In the genomic region with DNA sequence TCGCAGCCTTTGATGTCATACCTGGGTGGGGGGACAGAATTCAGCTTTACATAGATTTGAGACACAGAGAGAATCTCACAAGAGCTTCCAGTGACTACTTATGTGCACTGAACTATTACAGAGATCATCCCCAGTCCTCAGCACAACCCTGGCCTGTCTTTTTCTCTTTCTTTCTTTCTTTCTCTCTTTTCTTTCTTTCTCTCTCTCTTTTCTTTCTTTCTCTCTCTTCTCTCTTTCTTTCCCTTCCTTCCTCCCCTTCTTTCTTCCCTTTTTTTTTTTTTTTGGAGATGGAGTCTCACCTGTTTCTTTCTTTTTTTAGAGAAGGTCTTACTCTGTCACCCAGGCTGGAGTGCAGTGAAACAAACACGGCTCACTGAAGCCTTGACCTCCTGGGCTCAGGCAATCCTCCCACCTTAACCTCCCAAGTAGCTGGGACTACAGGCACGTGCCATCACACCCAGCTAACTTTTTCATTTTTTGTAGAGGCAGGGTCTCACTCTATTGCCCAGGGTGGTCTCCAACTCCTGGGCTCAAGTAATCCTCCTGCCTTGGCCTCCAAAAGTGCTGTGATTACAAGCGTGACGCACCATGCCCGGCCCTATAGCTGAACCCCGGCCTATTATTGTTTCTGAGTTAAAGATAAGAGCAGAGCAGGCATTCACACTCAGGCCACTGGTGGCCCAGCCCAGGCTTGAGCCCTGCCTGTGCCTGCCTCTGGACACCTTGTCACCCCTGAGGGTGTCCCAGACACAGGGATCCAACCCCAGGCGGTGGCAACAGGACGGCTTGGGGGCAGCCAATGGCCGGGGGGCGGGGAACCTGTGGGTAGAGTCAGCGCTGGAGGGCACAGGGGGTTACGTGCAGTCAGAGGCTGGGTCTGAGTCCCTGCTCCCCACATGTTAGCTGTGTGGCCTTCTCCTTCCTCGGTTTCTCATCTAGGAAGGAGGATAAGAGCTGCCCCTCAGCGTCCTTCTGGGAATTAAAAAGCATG, we compare ENCODE assay signal across 8 cellular contexts. TPM values are rescaled to one million over a fixed set of nuclear protein-coding genes. Genes with fewer than 3 reads are reported as not detected.
DNase-seq lines count a peak whose midpoint lies in the region; ATAC-seq, FAIRE-seq and TF ChIP-seq lines count a peak whose summit lies in the region.
"Had no signal": no experiment of that assay in that cellular context is flagged by ENCODE, and none has a peak within 500 bp of the region (broad histone marks: within the 10 kb centered on the region; RNA-seq: fewer than 3 reads in every experiment).

No MANE protein-coding gene starts in this region.

- H3K9me3 Mint-ChIP-seq in CD8-positive, alpha-beta memory T cell = no peaks in the 10 kb centered on the region
- no peaks in the 10 kb centered on the region for H3K9me3 Mint-ChIP-seq in activated CD8-positive, alpha-beta T cell treated with anti-CD3 and anti-CD28 coated beads for 36 hours
- H3K9me3 Mint-ChIP-seq: activated T-helper 2 cell treated with anti-CD3 and anti-CD28 coated beads, Interferon-gamma antibody, Interleukin-2, Interleukin-4, amounts not matched to agents 10 μg/mL and 5 μg/mL and 100 μg/mL, durations not matched to agents 14 hours and 24 hours and 36 hours had no signal

- TF ChIP-seq CTCF in activated CD8-positive, alpha-beta T cell treated with anti-CD3 and anti-CD28 coated beads for 36 hours (IDR thresholded peaks at IDR 0.05) = no peak
- TF ChIP-seq CTCF in keratinocyte (optimal IDR thresholded peaks at IDR 0.05 in 1 of 3, IDR thresholded peaks at IDR 0.05 in 1 of 3, conservative IDR thresholded peaks at IDR 0.05 in 1 of 3; ENCODE audit: extremely low read depth in 1 of 3, insufficient read depth in 2 of 3, low read length in 3 of 3) = no peak

- peak overlapping the region; percentile 35 for H2AFZ ChIP-seq in keratinocyte (ENCODE audit: control insufficient read depth, low read length)

- H3K27ac ChIP-seq in CD8-positive, alpha-beta memory T cell (ENCODE audit: low read depth, low read length) = no peak overlapping the region
- no peak overlapping the region for H3K27ac ChIP-seq in keratinocyte (ENCODE audit: control insufficient read depth, insufficient read depth, low read length)

- no peaks in the 10 kb centered on the region for H3K36me3 ChIP-seq in CD8-positive, alpha-beta memory T cell (ENCODE audit: insufficient read depth, low read length)
- H3K36me3 ChIP-seq in keratinocyte (ENCODE audit: control insufficient read depth in 2 of 2, extremely low read depth in 1 of 2, insufficient read depth in 2 of 2, low read length in 2 of 2) = no peaks in the 10 kb centered on the region

- POLR2A ChIA-PET in CD8-positive, alpha-beta memory T cell (lab: Charles Lee) = interaction anchor here (0.5 kb wide), 1 partner anchor 13 kb away, joined by 3 read pairs; no protein-coding TSS in a partner anchor
- POLR2A ChIA-PET in activated CD8-positive, alpha-beta T cell treated with anti-CD3 and anti-CD28 coated beads for 36 hours (lab: Charles Lee) = interaction anchor here (0.6 to 1.1 kb wide), 4 partner anchors 9 to 150 kb away, joined by 3 to 5 read pairs (median 4); a partner anchor contains a TSS

- DNase-seq in CD8-positive, alpha-beta memory T cell = no peak
- DNase-seq in activated CD8-positive, alpha-beta T cell treated with anti-CD3 and anti-CD28 coated beads for 36 hours = no peak
- DNase-seq in keratinocyte (ENCODE audit: low read depth, low spot score) (no peak), NCI-H524 treated with DMSO at 0.1 percent for 48 hours (lab: John Stamatoyannopoulos, UW) (no peak)
- DNase-seq: COR-L47 had no signal

- no peak for FAIRE-seq in keratinocyte (lab: Jason Lieb, UNC)

- H3K4me2 ChIP-seq in keratinocyte (ENCODE audit: control insufficient read depth, extremely low read depth, insufficient read depth, low read depth, low read length) = peak overlapping the region; percentile 71

- H3K27me3 Mint-ChIP-seq in CD8-positive, alpha-beta memory T cell = peaks cover 0 to 4% of the 10 kb centered on the region in 2 donors
- H3K27me3 Mint-ChIP-seq in activated CD8-positive, alpha-beta T cell treated with anti-CD3 and anti-CD28 coated beads for 36 hours = peaks cover 4% of the 10 kb centered on the region

- CTCF ChIA-PET in CD8-positive, alpha-beta memory T cell (lab: Charles Lee) = interaction anchor here (1.4 to 8.1 kb wide), 3 partner anchors 57 to 191 kb away, joined by 3 to 68 read pairs (median 12); a partner anchor contains a TSS
- CTCF ChIA-PET in activated CD8-positive, alpha-beta T cell treated with anti-CD3 and anti-CD28 coated beads for 36 hours (lab: Charles Lee) = interaction anchor here (1.1 to 1.3 kb wide), 4 partner anchors 56 to 400 kb away, joined by 3 to 5 read pairs (median 4); a partner anchor contains a TSS

- no peaks in the 10 kb centered on the region for H3K36me3 Mint-ChIP-seq in CD8-positive, alpha-beta memory T cell
- no peaks in the 10 kb centered on the region for H3K36me3 Mint-ChIP-seq in activated CD8-positive, alpha-beta T cell treated with anti-CD3 and anti-CD28 coated beads for 36 hours (ENCODE audit: low read depth)

- no peaks in the 10 kb centered on the region for H3K9me1 ChIP-seq in keratinocyte (ENCODE audit: control insufficient read depth, extremely low read depth, insufficient read depth, low read length)

- no peaks in the 10 kb centered on the region for H4K20me1 ChIP-seq in keratinocyte (ENCODE audit: control insufficient read depth, extremely low read depth, insufficient read depth, low read length)

- no peak for ATAC-seq in activated CD8-positive, alpha-beta T cell treated with anti-CD3 and anti-CD28 coated beads for 36 hours
- ATAC-seq in GM21825 (IDR thresholded peaks at IDR 0.05; ENCODE audit: unreplicated experiment) (no peak), GM19452 (IDR thresholded peaks at IDR 0.05; ENCODE audit: unreplicated experiment) (no peak)

- H3K4me3 ChIP-seq in CD8-positive, alpha-beta memory T cell (ENCODE audit: low read length) = peak overlapping the region; percentile 56
- peak overlapping the region in 2 of 3 experiments; percentile 48 to 59 for H3K4me3 ChIP-seq in keratinocyte (ENCODE audit: control insufficient read depth in 2 of 3, extremely low read depth in 1 of 3, insufficient read depth in 2 of 3, low read depth in 1 of 3, low read length in 3 of 3)

- H3K79me2 ChIP-seq in keratinocyte (ENCODE audit: control insufficient read depth, insufficient read depth, low read length) = no peaks in the 10 kb centered on the region

- H3K4me1 Mint-ChIP-seq in CD8-positive, alpha-beta memory T cell = peaks cover 13 to 50% (median 21%) of the 10 kb centered on the region in 3 donors
- peaks cover 22% of the 10 kb centered on the region for H3K4me1 Mint-ChIP-seq in activated CD8-positive, alpha-beta T cell treated with anti-CD3 and anti-CD28 coated beads for 36 hours (ENCODE audit: low read depth)

- peaks cover 43% of the 10 kb centered on the region for H3K4me1 ChIP-seq in CD8-positive, alpha-beta memory T cell (ENCODE audit: insufficient read depth, low read length)
- peaks cover 32% of the 10 kb centered on the region for H3K4me1 ChIP-seq in keratinocyte (ENCODE audit: control insufficient read depth, extremely low read depth, insufficient read depth, low read length)

- peak overlapping the region; percentile 54 to 75 (median 66) for H3K4me3 Mint-ChIP-seq in CD8-positive, alpha-beta memory T cell
- H3K4me3 Mint-ChIP-seq in activated CD8-positive, alpha-beta T cell treated with anti-CD3 and anti-CD28 coated beads for 36 hours = peak overlapping the region; percentile 66

- no peaks in the 10 kb centered on the region for H3K27me3 ChIP-seq in CD8-positive, alpha-beta memory T cell (ENCODE audit: insufficient read depth, low read length, poor library complexity, severe bottlenecking)
- no peaks in the 10 kb centered on the region for H3K27me3 ChIP-seq in keratinocyte (ENCODE audit: control insufficient read depth, extremely low read depth, insufficient read depth, low read length)

- peak overlapping the region; percentile 64 for H3K9ac ChIP-seq in keratinocyte (ENCODE audit: control insufficient read depth, extremely low read depth, insufficient read depth, low read length)

- intact Hi-C loops in activated CD8-positive, alpha-beta T cell treated with anti-CD3 and anti-CD28 coated beads for 36 hours (cut with micrococcal nuclease) = no loop called here

- H3K9me3 ChIP-seq in CD8-positive, alpha-beta memory T cell (ENCODE audit: low read length) = no peaks in the 10 kb centered on the region
- no peaks in the 10 kb centered on the region for H3K9me3 ChIP-seq in keratinocyte (ENCODE audit: control insufficient read depth, low read depth, low read length)

- dilution Hi-C loops in keratinocyte (cut with MboI; ENCODE audit: extremely low pct_ligation_motif_present, low sequenced_read_pairs) = loop anchor here (25.0 kb wide), 1 partner anchor 136 kb away; a partner anchor contains a TSS

- H3K27ac Mint-ChIP-seq in CD8-positive, alpha-beta memory T cell = peak overlapping the region in 1 of 8 donors; percentile 85
- no peak overlapping the region for H3K27ac Mint-ChIP-seq in activated CD8-positive, alpha-beta T cell treated with anti-CD3 and anti-CD28 coated beads for 36 hours
- H3K27ac Mint-ChIP-seq: activated T-helper 2 cell treated with anti-CD3 and anti-CD28 coated beads, Interferon-gamma antibody, Interleukin-2, Interleukin-4, amounts not matched to agents 10 μg/mL and 5 μg/mL and 100 μg/mL, durations not matched to agents 14 hours and 24 hours and 36 hours had no signal

RNA-seq across cellular contexts. Expression of a gene that starts 4.3 kb away (rescaled TPM):
- 1 to 10 TPM; 1.4 to 2.5 TPM for total RNA-seq in CD8-positive, alpha-beta memory T cell
- polyA plus RNA-seq in CD8-positive, alpha-beta memory T cell = 0.89 TPM
- 1 to 10 TPM; 1.7 to 2.5 TPM for total RNA-seq in activated CD8-positive, alpha-beta T cell treated with anti-CD3 and anti-CD28 coated beads for 36 hours
- polyA plus RNA-seq in keratinocyte = 2.4 to 5.2 TPM (median 4.4 TPM) in 3 replicates
- polyA plus RNA-seq in keratinocyte (2011; ENCODE audit: low read depth) = 2.0 TPM
- polyA plus RNA-seq in keratinocyte (2011; cell fraction: cytosol; rRNA removed) = 1.1 and 2.7 TPM in 2 replicates
- polyA plus RNA-seq in keratinocyte (2011; cell fraction: nucleus; rRNA removed) = 9.0 and 9.9 TPM in 2 replicates
- polyA plus RNA-seq in keratinocyte (2012; ENCODE audit: low replicate concordance) = 3.0 and 4.5 TPM in 2 replicates
- 0.76 to 2.2 TPM (median 0.83 TPM) in 3 replicates for polyA minus RNA-seq in keratinocyte
- 4.4 TPM for polyA minus RNA-seq in keratinocyte (2011; cell fraction: cytosol; rRNA and poly(A)+ RNA removed)
- polyA minus RNA-seq in keratinocyte (2011; cell fraction: nucleus; rRNA and poly(A)+ RNA removed) = 3.0 and 3.1 TPM in 2 replicates

RNA-seq across cellular contexts. Expression of a gene that starts 9.4 kb away (rescaled TPM):
- 10 to 100 TPM; 32.9 to 43.2 TPM for total RNA-seq in CD8-positive, alpha-beta memory T cell
- 28.7 TPM for polyA plus RNA-seq in CD8-positive, alpha-beta memory T cell
- total RNA-seq in activated CD8-positive, alpha-beta T cell treated with anti-CD3 and anti-CD28 coated beads for 36 hours = 10 to 100 TPM; 34.3 to 34.9 TPM
- 5.8 to 10.8 TPM (median 8.9 TPM) in 3 replicates for polyA plus RNA-seq in keratinocyte
- polyA plus RNA-seq in keratinocyte (2011; ENCODE audit: low read depth) = 2.5 TPM
- 5.6 and 14.0 TPM in 2 replicates for polyA plus RNA-seq in keratinocyte (2011; cell fraction: cytosol; rRNA removed)
- 4.1 and 8.4 TPM in 2 replicates for polyA plus RNA-seq in keratinocyte (2011; cell fraction: nucleus; rRNA removed)
- 3.2 and 11.6 TPM in 2 replicates for polyA plus RNA-seq in keratinocyte (2012; ENCODE audit: low replicate concordance)
- polyA minus RNA-seq in keratinocyte = 9.4 to 13.1 TPM (median 11.6 TPM) in 3 replicates
- polyA minus RNA-seq in keratinocyte (2011; cell fraction: cytosol; rRNA and poly(A)+ RNA removed) = 47.4 TPM
- polyA minus RNA-seq in keratinocyte (2011; cell fraction: nucleus; rRNA and poly(A)+ RNA removed) = 5.1 and 6.7 TPM in 2 replicates

RNA-seq across cellular contexts. Expression of a gene that starts 11.4 kb away (rescaled TPM):
- 10 to 100 TPM; 73.8 to 75.5 TPM for total RNA-seq in CD8-positive, alpha-beta memory T cell
- 52.2 TPM for polyA plus RNA-seq in CD8-positive, alpha-beta memory T cell
- total RNA-seq in activated CD8-positive, alpha-beta T cell treated with anti-CD3 and anti-CD28 coated beads for 36 hours = 10 to 100 TPM; 41.3 to 43.9 TPM
- 31.1 to 35.4 TPM (median 34.7 TPM) in 3 replicates for polyA plus RNA-seq in keratinocyte
- 4.3 TPM for polyA plus RNA-seq in keratinocyte (2011; ENCODE audit: low read depth)
- polyA plus RNA-seq in keratinocyte (2011; cell fraction: cytosol; rRNA removed) = 30.4 and 34.1 TPM in 2 replicates
- 31.3 and 35.3 TPM in 2 replicates for polyA plus RNA-seq in keratinocyte (2011; cell fraction: nucleus; rRNA removed)
- polyA plus RNA-seq in keratinocyte (2012; ENCODE audit: low replicate concordance) = 30.8 and 33.4 TPM in 2 replicates
- 30.5 to 46.0 TPM (median 35.2 TPM) in 3 replicates for polyA minus RNA-seq in keratinocyte
- polyA minus RNA-seq in keratinocyte (2011; cell fraction: cytosol; rRNA and poly(A)+ RNA removed) = 42.6 TPM
- polyA minus RNA-seq in keratinocyte (2011; cell fraction: nucleus; rRNA and poly(A)+ RNA removed) = 9.5 and 11.2 TPM in 2 replicates

RNA-seq across cellular contexts. Expression of a gene that starts 26.9 kb away (rescaled TPM):
- total RNA-seq in CD8-positive, alpha-beta memory T cell = 10 to 100 TPM; 52.3 to 54.0 TPM
- 54.7 TPM for polyA plus RNA-seq in CD8-positive, alpha-beta memory T cell
- 10 to 100 TPM; 36.9 to 38.8 TPM for total RNA-seq in activated CD8-positive, alpha-beta T cell treated with anti-CD3 and anti-CD28 coated beads for 36 hours
- 20.1 to 55.8 TPM (median 21.1 TPM) in 3 replicates for polyA plus RNA-seq in keratinocyte
- 4.2 TPM for polyA plus RNA-seq in keratinocyte (2011; ENCODE audit: low read depth)
- 27.9 and 43.7 TPM in 2 replicates for polyA plus RNA-seq in keratinocyte (2011; cell fraction: cytosol; rRNA removed)
- polyA plus RNA-seq in keratinocyte (2011; cell fraction: nucleus; rRNA removed) = 35.1 and 46.6 TPM in 2 replicates
- polyA plus RNA-seq in keratinocyte (2012; ENCODE audit: low replicate concordance) = 20.0 and 24.9 TPM in 2 replicates
- polyA minus RNA-seq in keratinocyte = 40.2 to 78.3 TPM (median 46.2 TPM) in 3 replicates
- polyA minus RNA-seq in keratinocyte (2011; cell fraction: cytosol; rRNA and poly(A)+ RNA removed) = 25.1 TPM
- polyA minus RNA-seq in keratinocyte (2011; cell fraction: nucleus; rRNA and poly(A)+ RNA removed) = 9.2 and 11.3 TPM in 2 replicates

RNA-seq across cellular contexts. Expression of a gene that starts 48.8 kb away (rescaled TPM):
- 10 to 100 TPM; 15.8 to 20.0 TPM for total RNA-seq in CD8-positive, alpha-beta memory T cell
- polyA plus RNA-seq in CD8-positive, alpha-beta memory T cell = 0.23 TPM
- 10 to 100 TPM; 12.1 to 14.8 TPM for total RNA-seq in activated CD8-positive, alpha-beta T cell treated with anti-CD3 and anti-CD28 coated beads for 36 hours
- polyA plus RNA-seq in keratinocyte = 40.2 to 53.8 TPM (median 46.5 TPM) in 3 replicates
- 41.4 TPM for polyA plus RNA-seq in keratinocyte (2011; ENCODE audit: low read depth)
- 41.7 and 88.2 TPM in 2 replicates for polyA plus RNA-seq in keratinocyte (2011; cell fraction: cytosol; rRNA removed)
- 45.8 and 51.8 TPM in 2 replicates for polyA plus RNA-seq in keratinocyte (2011; cell fraction: nucleus; rRNA removed)
- 65.7 and 69.7 TPM in 2 replicates for polyA plus RNA-seq in keratinocyte (2012; ENCODE audit: low replicate concordance)
- 19.3 to 28.6 TPM (median 20.6 TPM) in 3 replicates for polyA minus RNA-seq in keratinocyte
- polyA minus RNA-seq in keratinocyte (2011; cell fraction: cytosol; rRNA and poly(A)+ RNA removed) = 20.1 TPM
- 3.7 and 4.8 TPM in 2 replicates for polyA minus RNA-seq in keratinocyte (2011; cell fraction: nucleus; rRNA and poly(A)+ RNA removed)
